In the genomic region with DNA sequence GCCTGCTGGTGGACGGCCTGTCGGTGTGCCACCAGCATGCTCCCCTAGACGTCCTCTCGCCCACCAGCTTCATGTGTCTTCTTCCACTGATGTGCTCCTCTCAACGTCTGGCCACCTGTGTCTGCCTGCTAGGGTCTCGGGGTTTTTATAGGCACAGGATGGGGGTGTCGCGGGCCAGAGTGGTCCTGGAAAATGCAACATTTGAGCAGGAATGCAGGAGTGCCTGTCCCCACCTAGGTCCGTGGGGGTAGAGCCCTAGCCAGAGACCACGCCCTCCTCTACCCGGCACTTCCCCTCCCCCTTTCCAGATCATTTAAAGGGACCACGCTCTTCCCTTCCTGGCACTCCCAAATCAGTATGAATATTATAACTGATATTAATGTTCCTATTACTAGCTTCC, we compare ENCODE assay signal across 18 cellular contexts. TPM values are rescaled to one million over a fixed set of nuclear protein-coding genes. Genes with fewer than 3 reads are reported as not detected.
DNase-seq lines count a peak whose midpoint lies in the region; ATAC-seq, FAIRE-seq and TF ChIP-seq lines count a peak whose summit lies in the region.
"Had no signal": no experiment of that assay in that cellular context is flagged by ENCODE, and none has a peak within 500 bp of the region (broad histone marks: within the 10 kb centered on the region; RNA-seq: fewer than 3 reads in every experiment).

No MANE protein-coding gene starts in this region.

- H3K27ac ChIP-seq in HepG2 (ENCODE audit: extremely low read length, insufficient read depth, low read length) (no peak overlapping the region), right lobe of liver (no peak overlapping the region), neuronal stem cell (replicated peaks; ENCODE audit: low read length) (no peak overlapping the region), tibial nerve (peak overlapping the region in 3 of 4 donors; percentile 25 to 81 (median 78))
- H3K27ac ChIP-seq: BLaER1 had no signal

- H2BK5ac ChIP-seq in neuronal stem cell (ENCODE audit: low read length), result no peak overlapping the region

- H3K4me3 ChIP-seq in HepG2 (replicated peaks in 1 of 3; ENCODE audit: insufficient read depth in 1 of 3, low read depth in 2 of 3, low read length in 3 of 3) (no peak overlapping the region), right lobe of liver (no peak overlapping the region), neuronal stem cell (ENCODE audit: low read length in 2 of 2) (no peak overlapping the region), tibial nerve (no peak overlapping the region)
- H3K4me3 ChIP-seq: BLaER1 had no signal

- no peak overlapping the region for H3K4ac ChIP-seq in neuronal stem cell (ENCODE audit: low read length)

- no peak overlapping the region for H2BK12ac ChIP-seq in neuronal stem cell (ENCODE audit: low read length)

- H2AK5ac ChIP-seq in neuronal stem cell (ENCODE audit: low read depth, low read length), result no peak overlapping the region

- H2BK15ac ChIP-seq in neuronal stem cell (ENCODE audit: low read length), result no peak overlapping the region

- H3K36me3 ChIP-seq in HepG2 (replicated peaks in 1 of 2; ENCODE audit: control insufficient read depth in 1 of 2, insufficient read depth in 2 of 2, low read length in 2 of 2) (no peaks in the 10 kb centered on the region), right lobe of liver (no peaks in the 10 kb centered on the region), neuronal stem cell (replicated peaks in 1 of 2; ENCODE audit: control insufficient read depth in 2 of 2, insufficient read depth in 2 of 2, low read length in 2 of 2) (no peaks in the 10 kb centered on the region), tibial nerve (no peaks in the 10 kb centered on the region)
- H3K36me3 ChIP-seq: BLaER1 had no signal

- no peaks in the 10 kb centered on the region for H3K79me2 ChIP-seq in HepG2 (ENCODE audit: insufficient read depth, low read length)

- no peak overlapping the region for H4K8ac ChIP-seq in neuronal stem cell (ENCODE audit: low read depth, low read length)

- no peaks in the 10 kb centered on the region for H3K79me1 ChIP-seq in neuronal stem cell (ENCODE audit: low read depth, low read length)

- DNase-seq in HepG2 (ENCODE audit: low spot score), result no peak
- DNase-seq in right lobe of liver, result no peak
- no peak for DNase-seq in neuronal stem cell (ENCODE audit: low spot score)
- DNase-seq in tibial nerve (ENCODE audit: low spot score in 2 of 2), result no peak
- DNase-seq in sciatic nerve (ENCODE audit: low spot score), result no peak
- DNase-seq in T-helper 9 cell, result no peak
- DNase-seq: 8988T; AML-193; Caco-2; CD8-positive, alpha-beta memory T cell; DMS53; GF-D8 had no signal

- H3K9me3 ChIP-seq in HepG2 (ENCODE audit: low read length) (no peaks in the 10 kb centered on the region), right lobe of liver (no peaks in the 10 kb centered on the region), neuronal stem cell (replicated peaks in 1 of 2; ENCODE audit: control insufficient read depth in 2 of 2, insufficient read depth in 1 of 2, low read depth in 1 of 2, low read length in 2 of 2) (no peaks in the 10 kb centered on the region), tibial nerve (no peaks in the 10 kb centered on the region)
- H3K9me3 ChIP-seq: BLaER1, Caco-2 had no signal

- TF ChIP-seq EP300 in HepG2 (IDR thresholded peaks at IDR 0.05; ENCODE audit: low read depth in 2 of 2, low read length in 2 of 2) (no peak), HepG2 (CRISPR knock-in tag; IDR thresholded peaks at IDR 0.05; ENCODE audit: borderline replicate concordance) (no peak), tibial nerve (IDR thresholded peaks at IDR 0.05) (no peak)

- POLR2A ChIA-PET in HepG2 (lab: Yijun Ruan, JAX), result no interaction called here

- no peak for FAIRE-seq in HepG2 (lab: Jason Lieb, UNC)
- FAIRE-seq: GM19239, H54 had no signal

- H3K4me2 ChIP-seq in HepG2 (ENCODE audit: low read depth, low read length) (no peak overlapping the region), neuronal stem cell (ENCODE audit: insufficient read depth, low read length, poor library complexity, severe bottlenecking) (no peak overlapping the region)
- H3K4me2 ChIP-seq: BLaER1 had no signal

- H4K20me1 ChIP-seq in HepG2 (ENCODE audit: insufficient read depth, low read length), result no peaks in the 10 kb centered on the region
- H4K20me1 ChIP-seq: BLaER1 had no signal

- H3K9ac ChIP-seq in HepG2 (ENCODE audit: insufficient read depth, low read depth, low read length), result no peak overlapping the region
- H3K9ac ChIP-seq in neuronal stem cell (ENCODE audit: low read depth, low read length, poor library complexity), result no peak overlapping the region
- H3K9ac ChIP-seq: BLaER1 had no signal

- no peaks in the 10 kb centered on the region for H3K4me1 ChIP-seq in HepG2 (ENCODE audit: insufficient read depth, low read length)
- H3K4me1 ChIP-seq in right lobe of liver, result no peaks in the 10 kb centered on the region
- H3K4me1 ChIP-seq in neuronal stem cell (ENCODE audit: control insufficient read depth in 2 of 2, insufficient read depth in 1 of 2, low read depth in 1 of 2, low read length in 2 of 2), result peaks cover 3 to 5% of the 10 kb centered on the region in 2 donors
- H3K4me1 ChIP-seq in tibial nerve, result peaks cover 0 to 52% (median 2%) of the 10 kb centered on the region in 4 donors
- H3K4me1 ChIP-seq: Caco-2 had no signal

- H3K27me3 ChIP-seq in HepG2 (ENCODE audit: control insufficient read depth in 1 of 2, insufficient read depth in 2 of 2, low read length in 2 of 2), result peaks cover 0 to 8% of the 10 kb centered on the region in 2 experiments; a peak in 1 of 5 replicates
- no peaks in the 10 kb centered on the region for H3K27me3 ChIP-seq in right lobe of liver
- H3K27me3 ChIP-seq in neuronal stem cell (ENCODE audit: control insufficient read depth in 3 of 3, insufficient read depth in 3 of 3, low read depth in 1 of 3, low read length in 3 of 3), result no peaks in the 10 kb centered on the region
- H3K27me3 ChIP-seq in tibial nerve, result no peaks in the 10 kb centered on the region
- H3K27me3 ChIP-seq: BLaER1 had no signal

- H4K91ac ChIP-seq in neuronal stem cell (ENCODE audit: low read depth, low read length, poor library complexity), result no peak overlapping the region

- TF ChIP-seq RAD21 in HepG2 (CRISPR knock-in tag; IDR thresholded peaks at IDR 0.05), result no peak

- H2BK120ac ChIP-seq in neuronal stem cell (ENCODE audit: low read depth, low read length), result no peak overlapping the region

- no peak overlapping the region for H3K18ac ChIP-seq in neuronal stem cell (ENCODE audit: low read length)

- CTCF ChIA-PET in HepG2 (lab: Yijun Ruan, JAX; ENCODE audit: low intra/inter-chr PET ratio, low total read pairs), result no interaction called here

- ATAC-seq in HepG2, result no peak
- no peak for ATAC-seq in right lobe of liver
- no peak for ATAC-seq in sciatic nerve
- ATAC-seq in GM21576 (IDR thresholded peaks at IDR 0.05; ENCODE audit: unreplicated experiment), result no peak
- ATAC-seq: HCT116 had no signal

- intact Hi-C loops in HepG2 (cut with micrococcal nuclease; ENCODE audit: unreplicated experiment), result no loop called here
- intact Hi-C loops in right lobe of liver (cut with DNase I), result no loop called here
- intact Hi-C loops in sciatic nerve (cut with DNase I), result no loop called here

- no peak overlapping the region for H2AFZ ChIP-seq in HepG2 (ENCODE audit: low read length)
- no peak overlapping the region for H2AFZ ChIP-seq in neuronal stem cell (ENCODE audit: low read length)

- BruUV-seq in HepG2 (replicated peaks; lab: Mats Ljungman, UMichigan), result no TSS peak

- WGBS in HepG2 (ENCODE audit: low lambda C conversion rate), result 34% methylated on average over 10 of the region's 12 CpGs
- 79% methylated on average over 12 of the region's 12 CpGs for WGBS in right lobe of liver (ENCODE audit: insufficient coverage, low coverage, low lambda C conversion rate, missing lambda C conversion rate)
- no CpG with 5 or more reads among the region's 12 CpGs for WGBS in neuronal stem cell (ENCODE audit: extremely low coverage in 2 of 2, insufficient read length in 2 of 2, insufficient replicate concordance in 1 of 2), 2 donors
- WGBS in tibial nerve, 2 donors, result 78 to 81% methylated on average over 12 of the region's 12 CpGs

- H3K23ac ChIP-seq in neuronal stem cell (ENCODE audit: low read depth, low read length, poor library complexity), result peak overlapping the region; percentile 48

- in situ Hi-C loops in HepG2 (cut with HindIII; ENCODE audit: extremely low pct_ligation_motif_present, low pct_unique_long_range_greater_than_20kb), result no loop called here

- TF ChIP-seq POLR2A in HepG2 (IDR thresholded peaks at IDR 0.05; ENCODE audit: insufficient read depth in 1 of 2, low read depth in 2 of 2, low read length in 2 of 2), result no peak
- no peak for TF ChIP-seq POLR2A in right lobe of liver (IDR thresholded peaks at IDR 0.05)
- no peak for TF ChIP-seq POLR2A in tibial nerve (IDR thresholded peaks at IDR 0.05)

- no peak overlapping the region for H3K14ac ChIP-seq in neuronal stem cell (ENCODE audit: low read length)

- TF ChIP-seq CTCF in HepG2 (CRISPR knock-in tag; IDR thresholded peaks at IDR 0.05), result no peak
- TF ChIP-seq CTCF in right lobe of liver (IDR thresholded peaks at IDR 0.05), result no peak
- no peak for TF ChIP-seq CTCF in tibial nerve (IDR thresholded peaks at IDR 0.05)

RNA-seq across cellular contexts. Expression of a gene that starts 48.0 kb away (rescaled TPM):
- 14.2 and 21.3 TPM in 2 replicates for total RNA-seq in HepG2 (2016; rRNA removed; fragmentation: Illumina TruSeq; extraction: Trizol)
- total RNA-seq in HepG2 (2016; cell fraction: cytosol; rRNA removed; fragmentation: Illumina TruSeq; extraction: Trizol; ENCODE audit: low read depth), result 1.8 and 2.9 TPM in 2 replicates
- total RNA-seq in HepG2 (2016; cell fraction: insoluble cytoplasmic fraction; rRNA removed; fragmentation: Illumina TruSeq; extraction: Trizol), result 12.5 and 19.4 TPM in 2 replicates
- 6.1 and 7.5 TPM in 2 replicates for total RNA-seq in HepG2 (2016; cell fraction: membrane; rRNA removed; fragmentation: Illumina TruSeq; extraction: Trizol)
- 50.3 and 60.9 TPM in 2 replicates for total RNA-seq in HepG2 (2016; cell fraction: nucleus; rRNA removed; fragmentation: Illumina TruSeq; extraction: Trizol)
- 86.5 and 94.3 TPM in 2 replicates for polyA plus RNA-seq in HepG2 (2011; rRNA removed)
- polyA plus RNA-seq in HepG2 (2011; cell fraction: cytosol; rRNA removed), result 44.8 and 76.5 TPM in 2 replicates
- polyA plus RNA-seq in HepG2 (2011; cell fraction: nucleus; rRNA removed), result 95.6 and 101 TPM in 2 replicates
- polyA plus RNA-seq in HepG2 (2012), result 29.4 and 71.4 TPM in 2 replicates
- 1.2 and 1.3 TPM in 2 replicates for polyA plus RNA-seq in HepG2 (2016; cell fraction: cytosol; fragmentation: Illumina TruSeq; extraction: Trizol; ENCODE audit: low read depth)
- 11.5 and 13.4 TPM in 2 replicates for polyA plus RNA-seq in HepG2 (2016; cell fraction: insoluble cytoplasmic fraction; fragmentation: Illumina TruSeq; extraction: Trizol; ENCODE audit: low read depth)
- polyA plus RNA-seq in HepG2 (2016; cell fraction: membrane; fragmentation: Illumina TruSeq; extraction: Trizol; ENCODE audit: low read depth), result 2.3 and 3.0 TPM in 2 replicates
- 43.2 and 48.3 TPM in 2 replicates for polyA plus RNA-seq in HepG2 (2016; cell fraction: nucleus; fragmentation: Illumina TruSeq; extraction: Trizol; ENCODE audit: insufficient read depth, low read depth)
- polyA minus RNA-seq in HepG2 (2011; rRNA and poly(A)+ RNA removed; ENCODE audit: low replicate concordance), result 24.4 and 91.8 TPM in 2 replicates
- polyA minus RNA-seq in HepG2 (2011; cell fraction: cytosol; rRNA and poly(A)+ RNA removed), result 75.8 and 111 TPM in 2 replicates
- polyA minus RNA-seq in HepG2 (2011; cell fraction: nucleus; rRNA and poly(A)+ RNA removed), result 316 and 318 TPM in 2 replicates
- total RNA-seq in right lobe of liver, result 10 to 100 TPM in 5 of 6 experiments, 1 to 10 TPM in 1; 3.9 to 44.8 (median 12.2) TPM
- polyA plus RNA-seq in neuronal stem cell (2013, experiment 1 of 2), result 0.33 TPM
- polyA plus RNA-seq in neuronal stem cell (2013, experiment 2 of 2), result 0.36 TPM
- total RNA-seq in tibial nerve, result 10 to 100 TPM; 33.1 to 97.5 (median 42.8) TPM
- 103 TPM for total RNA-seq in sciatic nerve
- total RNA-seq: CD8-positive, alpha-beta memory T cell; HT-29 had no signal
- polyA plus RNA-seq: CD8-positive, alpha-beta memory T cell had no signal

Comparison
In these comparisons a context has a peak if more than half of its experiments do, and no peak if none do; other contexts are left out.
1. H3K27ac ChIP-seq: peak in tibial nerve (3 of 4); none in HepG2 (single experiment), right lobe of liver (0 of 3) and neuronal stem cell (single experiment).